ENCODE assay signal across 15 cellular contexts in genomic region chr7:66617295-66617694, GRCh38.
"Had no signal": no experiment of that assay in that cellular context is flagged by ENCODE, and none has a peak within 500 bp of the region (broad histone marks: within the 10 kb centered on the region; RNA-seq: fewer than 3 reads in every experiment).

No MANE protein-coding gene starts in this region.

- H3K9ac ChIP-seq: parathyroid adenoma had no signal

- H3K79me2 ChIP-seq: parathyroid adenoma had no signal

- H3K27me3 ChIP-seq: breast epithelium, dorsolateral prefrontal cortex, gastrocnemius medialis, upper lobe of right lung had no signal

- ATAC-seq: activated CD8-positive, alpha-beta T cell treated with anti-CD3 and anti-CD28 coated beads for 36 hours; gastrocnemius medialis; stimulated activated naive B cell treated with anti-CD40 and anti-IgM and Interleukin-4, amounts not matched to agents 10 μg/mL and 1 μg/mL and 100 μg/mL, for 72 hours; upper lobe of right lung had no signal

- H3K9me3 Mint-ChIP-seq: activated CD8-positive, alpha-beta T cell treated with anti-CD3 and anti-CD28 coated beads for 36 hours; activated naive CD8-positive, alpha-beta T cell treated with anti-CD3 and anti-CD28 coated beads, Interleukin-2, amount 10 ng/mL, durations not matched to agents 7 days and 5 days; stimulated activated naive B cell treated with anti-CD40 and anti-IgM and Interleukin-4, amounts not matched to agents 10 μg/mL and 1 μg/mL and 100 μg/mL, for 72 hours had no signal

- H3K4me1 ChIP-seq: breast epithelium, gastrocnemius medialis, parathyroid adenoma, upper lobe of right lung had no signal

- DNase-seq: activated CD8-positive, alpha-beta memory T cell treated with anti-CD3 and anti-CD28 coated beads, Interleukin-2, amount 50 U/mL, for 4 hours; activated CD8-positive, alpha-beta T cell treated with anti-CD3 and anti-CD28 coated beads for 36 hours; activated naive CD8-positive, alpha-beta T cell treated with anti-CD3 and anti-CD28 coated beads, Interleukin-2, amount 10 ng/mL, durations not matched to agents 7 days and 5 days; aorta; dorsolateral prefrontal cortex; gastrocnemius medialis; kidney glomerular epithelial cell; small intestine; stimulated activated naive B cell treated with anti-CD40 and anti-IgM and Interleukin-4, amounts not matched to agents 10 μg/mL and 1 μg/mL and 100 μg/mL, for 72 hours; T-helper 9 cell; upper lobe of right lung had no signal

- H3K27ac ChIP-seq: breast epithelium, dorsolateral prefrontal cortex, gastrocnemius medialis, parathyroid adenoma, upper lobe of right lung, VCaP had no signal

- H3K27me3 Mint-ChIP-seq: activated CD8-positive, alpha-beta T cell treated with anti-CD3 and anti-CD28 coated beads for 36 hours; activated naive CD8-positive, alpha-beta T cell treated with anti-CD3 and anti-CD28 coated beads, Interleukin-2, amount 10 ng/mL, durations not matched to agents 7 days and 5 days; stimulated activated naive B cell treated with anti-CD40 and anti-IgM and Interleukin-4, amounts not matched to agents 10 μg/mL and 1 μg/mL and 100 μg/mL, for 72 hours had no signal

- H3K4me3 ChIP-seq: breast epithelium, dorsolateral prefrontal cortex, gastrocnemius medialis, upper lobe of right lung had no signal

- H3K27ac Mint-ChIP-seq: activated CD8-positive, alpha-beta T cell treated with anti-CD3 and anti-CD28 coated beads for 36 hours; activated naive CD8-positive, alpha-beta T cell treated with anti-CD3 and anti-CD28 coated beads, Interleukin-2, amount 10 ng/mL, durations not matched to agents 7 days and 5 days; mesothelial cell of epicardium; stimulated activated naive B cell treated with anti-CD40 and anti-IgM and Interleukin-4, amounts not matched to agents 10 μg/mL and 1 μg/mL and 100 μg/mL, for 72 hours had no signal

- H3K36me3 Mint-ChIP-seq: activated naive CD8-positive, alpha-beta T cell treated with anti-CD3 and anti-CD28 coated beads, Interleukin-2, amount 10 ng/mL, durations not matched to agents 7 days and 5 days; mesothelial cell of epicardium; stimulated activated naive B cell treated with anti-CD40 and anti-IgM and Interleukin-4, amounts not matched to agents 10 μg/mL and 1 μg/mL and 100 μg/mL, for 72 hours had no signal

- H3K9me3 ChIP-seq: breast epithelium, gastrocnemius medialis, upper lobe of right lung had no signal

- H2AFZ ChIP-seq: parathyroid adenoma had no signal

- FAIRE-seq: small intestine had no signal

- H3K4me3 Mint-ChIP-seq: activated CD8-positive, alpha-beta T cell treated with anti-CD3 and anti-CD28 coated beads for 36 hours; activated naive CD8-positive, alpha-beta T cell treated with anti-CD3 and anti-CD28 coated beads, Interleukin-2, amount 10 ng/mL, durations not matched to agents 7 days and 5 days; mesothelial cell of epicardium; stimulated activated naive B cell treated with anti-CD40 and anti-IgM and Interleukin-4, amounts not matched to agents 10 μg/mL and 1 μg/mL and 100 μg/mL, for 72 hours had no signal

- H3K4me1 Mint-ChIP-seq: activated naive CD8-positive, alpha-beta T cell treated with anti-CD3 and anti-CD28 coated beads, Interleukin-2, amount 10 ng/mL, durations not matched to agents 7 days and 5 days; stimulated activated naive B cell treated with anti-CD40 and anti-IgM and Interleukin-4, amounts not matched to agents 10 μg/mL and 1 μg/mL and 100 μg/mL, for 72 hours had no signal

- H3K36me3 ChIP-seq: breast epithelium, gastrocnemius medialis, upper lobe of right lung had no signal
